1 cellular context compared by ENCODE assay signal in the genomic region with DNA sequence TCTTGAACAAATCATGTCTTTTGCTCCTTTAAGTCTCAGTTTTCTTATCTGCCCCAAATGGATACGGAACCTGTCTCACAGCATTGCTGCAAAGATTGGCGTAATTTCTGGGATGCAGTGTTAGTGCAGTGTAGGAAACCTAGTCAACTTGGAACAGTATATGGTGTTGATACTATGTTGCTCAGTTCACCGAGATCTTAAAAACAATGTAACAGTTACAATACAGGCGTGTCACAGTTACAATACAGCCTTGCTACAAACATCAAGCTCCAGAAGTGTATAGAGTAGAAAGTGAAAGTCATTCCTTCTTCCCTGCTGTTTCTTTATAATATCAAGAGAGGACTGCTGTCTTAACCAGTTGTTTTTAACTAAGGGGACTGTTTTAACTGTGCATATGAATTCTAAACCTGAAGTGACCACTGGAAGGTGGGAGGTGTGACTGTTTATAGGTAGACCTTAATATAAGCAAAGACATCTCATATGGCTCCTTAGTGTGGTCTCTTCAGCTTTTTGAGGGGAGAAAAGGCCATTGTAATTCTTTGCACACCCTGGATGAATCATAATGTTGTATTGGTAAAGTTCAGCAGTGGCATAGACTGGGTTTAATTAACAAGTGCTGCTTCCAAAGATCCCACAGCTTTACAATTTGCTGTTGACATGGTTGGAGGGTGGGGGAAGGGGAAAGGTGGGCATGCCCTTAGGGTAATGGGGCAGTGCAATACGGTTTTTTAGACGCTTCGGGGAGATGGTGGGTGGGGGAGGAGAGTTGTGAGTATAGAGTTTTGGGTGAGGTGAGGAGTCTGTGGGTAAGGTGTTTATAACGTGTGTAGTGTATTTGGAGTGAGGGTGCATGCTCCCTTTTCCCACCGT.
TF ChIP-seq lines count a peak whose summit lies in the region.

No MANE protein-coding gene starts in this region.

TF ChIP-seq in WTC11, 78 proteins besides CTCF, POLR2A, EP300 and RAD21 (continued from another document):
- no peak for TF ChIP-seq PRRX2 (CRISPR knock-in tag; IDR thresholded peaks at IDR 0.05)
